18 cellular contexts compared by ENCODE assay signal in the genomic region with DNA sequence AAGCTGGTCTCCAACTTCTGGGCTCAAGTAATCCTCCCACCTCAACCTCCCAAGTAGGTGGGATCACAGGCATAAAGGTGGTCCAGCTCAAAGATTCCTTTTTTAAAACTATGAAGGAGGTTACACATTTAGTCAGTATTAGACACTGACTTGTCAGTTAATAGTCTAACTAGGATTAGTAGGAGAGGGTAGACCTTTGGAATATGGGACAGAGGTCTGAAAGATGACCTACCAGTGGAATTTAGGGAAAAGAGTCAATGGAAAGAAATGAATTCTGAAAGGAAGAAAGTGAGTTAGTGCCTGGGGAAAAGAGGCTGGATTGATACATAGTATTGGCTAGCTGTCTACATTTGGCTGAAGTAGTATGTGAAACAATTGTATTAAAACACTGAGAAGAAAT.
"Had no signal": no experiment of that assay in that cellular context is flagged by ENCODE, and none has a peak within 500 bp of the region (broad histone marks: within the 10 kb centered on the region; RNA-seq: fewer than 3 reads in every experiment).

No MANE protein-coding gene starts in this region.

- H3K27ac ChIP-seq: HL-60, RWPE1 had no signal

- DNase-seq: KBM-7, MV-4-11, NCI-H1092 treated with DMSO at 0.1 percent for 48 hours, NCI-H1436, NCI-H187, NCI-H2029, NCI-H2081 treated with DMSO at 0.1 percent for 48 hours, NCI-H2171, NCI-H226, NCI-H446, NCI-H510A, NCI-H524 treated with DMSO at 0.1 percent for 48 hours, NCI-H774, PC-3, SHP77, SK-N-SH had no signal

- H3K9me3 ChIP-seq: SK-N-SH had no signal
